8 cellular contexts compared by ENCODE assay signal in the genomic region with DNA sequence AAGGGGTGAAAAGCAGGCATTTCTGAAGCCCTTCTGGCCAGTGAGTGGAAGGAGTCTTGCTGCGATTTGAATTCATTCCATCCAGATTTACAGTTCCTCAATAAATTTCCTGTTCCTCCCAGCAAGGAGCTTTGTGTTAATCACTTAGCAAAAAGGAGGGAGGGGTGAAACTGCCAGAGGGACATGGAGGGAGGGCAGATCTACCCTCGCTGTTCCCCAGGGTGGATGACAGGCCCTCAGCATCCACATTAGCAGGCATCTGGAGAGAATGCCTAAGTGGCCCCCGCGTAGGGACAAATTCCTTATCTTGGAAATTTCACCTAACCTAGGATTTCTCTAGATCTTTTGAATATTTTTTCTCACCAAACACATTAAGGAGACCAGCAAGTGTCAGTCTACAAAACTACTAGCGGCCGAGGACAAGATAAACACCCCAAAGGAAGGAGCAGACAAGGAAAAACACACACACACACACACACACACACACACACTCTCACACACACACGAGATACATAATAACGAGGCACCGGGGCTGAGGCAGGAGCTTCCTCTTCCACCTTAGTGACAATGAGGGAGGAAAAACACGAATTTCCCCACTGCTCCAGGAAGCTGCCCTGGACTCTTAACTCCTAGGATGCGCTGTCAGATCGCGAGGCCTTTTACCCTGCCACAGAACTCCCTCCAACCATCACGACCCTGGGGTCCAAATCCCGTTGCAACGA. TPM values are rescaled to one million over a fixed set of nuclear protein-coding genes. Genes with fewer than 3 reads are reported as not detected.
DNase-seq lines count a peak whose midpoint lies in the region.

No MANE protein-coding gene starts in this region.

- H3K27me3 ChIP-seq in endocrine pancreas (ENCODE audit: control insufficient read depth, insufficient read depth, low read length) = no peaks in the 10 kb centered on the region

- H3K9ac ChIP-seq in endocrine pancreas (ENCODE audit: control insufficient read depth, insufficient read depth, low read length) = peak overlapping the region; percentile 98

- peaks cover 22% of the 10 kb centered on the region for H3K4me1 ChIP-seq in endocrine pancreas (ENCODE audit: control insufficient read depth, insufficient read depth, low read length)

- H3K36me3 ChIP-seq in endocrine pancreas (ENCODE audit: control insufficient read depth, insufficient read depth, low read length) = peaks cover 4% of the 10 kb centered on the region

- H3K4me3 ChIP-seq in endocrine pancreas (ENCODE audit: control insufficient read depth, insufficient read depth, low read length) = peak overlapping the region; percentile 84

- no peaks in the 10 kb centered on the region for H3K9me3 ChIP-seq in endocrine pancreas (ENCODE audit: control insufficient read depth, low read length)

- DNase-seq in SIG-M5 treated with dmso at 0.1 percent for 504 hours (lab: John Stamatoyannopoulos, UW; ENCODE audit: unreplicated experiment) = peak; percentile 64
- DNase-seq in SIG-M5 (lab: John Stamatoyannopoulos, UW) = no peak
- DNase-seq in RPMI8226 = peak; percentile 54
- DNase-seq in myocyte (ENCODE audit: low read depth) = peak; percentile 13
- DNase-seq in stimulated activated CD4-positive, alpha-beta T cell treated with anti-CD3 and anti-CD28 coated beads, Interleukin-12 subunit alpha, Interleukin-12 subunit beta, amount 100 ng/mL, for 4 hours = no peak
- no peak for DNase-seq in H4 (ENCODE audit: low spot score)
- DNase-seq in NK-92 (lab: John Stamatoyannopoulos, UW; ENCODE audit: unreplicated experiment) = no peak

RNA-seq across cellular contexts. Expression of gene ETV3, which starts 1.0 kb away (rescaled TPM):
- 9.7 and 11.7 TPM in 2 replicates for total RNA-seq in myocyte
- polyA plus RNA-seq in myocyte (2012) = 12.2 TPM
- total RNA-seq in H4 (2014; rRNA removed; shearing (Covaris generic)) = 3.2 and 5.6 TPM in 2 replicates

RNA-seq across cellular contexts. Expression of gene ETV3L, which starts 37.6 kb away (rescaled TPM):
- total RNA-seq in myocyte = not detected in 2 replicates
- polyA plus RNA-seq in myocyte (2012) = not detected
- not detected in 2 replicates for total RNA-seq in H4 (2014; rRNA removed; shearing (Covaris generic))

Comparison
In these comparisons a context has a peak if more than half of its experiments do, and no peak if none do; other contexts are left out.
1. DNase-seq: peak in SIG-M5 treated with dmso at 0.1 percent for 504 hours (single experiment), RPMI8226 (single experiment) and myocyte (single experiment); none in SIG-M5 (single experiment), stimulated activated CD4-positive, alpha-beta T cell treated with anti-CD3 and anti-CD28 coated beads, Interleukin-12 subunit alpha, Interleukin-12 subunit beta, amount 100 ng/mL, for 4 hours (single experiment), H4 (single experiment) and NK-92 (single experiment).